1 cellular context compared by ENCODE assay signal in genomic region chr19:17671906-17672305, GRCh38.
TF ChIP-seq lines count a peak whose summit lies in the region.

No MANE protein-coding gene starts in this region.

TF ChIP-seq in SK-N-SH treated with all-trans-retinoic acid at 6 μM for 48 hours, 23 proteins besides CTCF, POLR2A, EP300 and RAD21 (continued from another document):
- TF ChIP-seq PATZ1 (CRISPR knock-in tag; IDR thresholded peaks at IDR 0.05; ENCODE audit: borderline replicate concordance) = no peak
- no peak for TF ChIP-seq BACH2 (CRISPR knock-in tag; IDR thresholded peaks at IDR 0.05; ENCODE audit: borderline replicate concordance)
- TF ChIP-seq OSR1 (CRISPR knock-in tag; IDR thresholded peaks at IDR 0.05) = no peak
- no peak for TF ChIP-seq ESRRG (CRISPR knock-in tag; IDR thresholded peaks at IDR 0.05)
- TF ChIP-seq CSRNP3 (CRISPR knock-in tag; IDR thresholded peaks at IDR 0.05) = no peak
- TF ChIP-seq ARNTL (CRISPR knock-in tag; IDR thresholded peaks at IDR 0.05; ENCODE audit: borderline replicate concordance, low read depth) = no peak
- TF ChIP-seq ZNF70 (CRISPR knock-in tag; IDR thresholded peaks at IDR 0.05) = no peak
- no peak for TF ChIP-seq ZFP30 (CRISPR knock-in tag; IDR thresholded peaks at IDR 0.05)
